ENCODE assay signal across 8 cellular contexts in the genomic region with DNA sequence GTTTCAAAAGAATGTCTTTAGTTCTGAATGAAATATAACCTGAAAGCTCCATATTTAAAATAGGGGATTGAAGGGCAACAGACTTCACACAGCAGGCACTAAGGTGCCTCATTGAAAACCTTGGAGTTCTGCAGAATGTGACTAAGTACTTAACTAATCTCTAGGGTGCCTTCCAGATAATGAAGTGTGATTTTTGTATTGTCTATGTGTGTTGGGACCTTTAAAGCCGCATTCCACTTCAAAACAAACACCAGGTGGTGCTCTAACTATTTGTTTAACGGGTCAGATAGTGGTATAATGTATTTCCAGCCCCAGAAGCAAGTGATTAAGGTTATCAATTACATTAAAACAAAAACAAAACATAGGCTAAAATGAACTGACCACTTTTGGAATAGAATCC. TPM values are rescaled to one million over a fixed set of nuclear protein-coding genes. Genes with fewer than 3 reads are reported as not detected.
DNase-seq lines count a peak whose midpoint lies in the region; ATAC-seq and TF ChIP-seq lines count a peak whose summit lies in the region.

No MANE protein-coding gene starts in this region.

- peaks cover 66% of the 10 kb centered on the region for H3K79me2 ChIP-seq in MM.1S (ENCODE audit: low read length)

- H3K9me3 ChIP-seq in MM.1S (replicated peaks; ENCODE audit: insufficient read depth, low read length), result no peaks in the 10 kb centered on the region
- no peaks in the 10 kb centered on the region for H3K9me3 ChIP-seq in prostate gland

- no peaks in the 10 kb centered on the region for H4K20me1 ChIP-seq in MM.1S (ENCODE audit: insufficient read depth, low read length)

- H3K9ac ChIP-seq in MM.1S (ENCODE audit: low read length), result no peak overlapping the region

- H3K36me3 ChIP-seq in MM.1S (replicated peaks; ENCODE audit: insufficient read depth, low read length) (peaks cover 29% of the 10 kb centered on the region), prostate gland (peaks cover 0 to 4% of the 10 kb centered on the region in 2 donors)

- peak; percentile 47 for TF ChIP-seq CTCF in MM.1S (IDR thresholded peaks at IDR 0.05; ENCODE audit: low read length)
- TF ChIP-seq CTCF in epithelial cell of esophagus (IDR thresholded peaks at IDR 0.05; ENCODE audit: insufficient read depth, low read depth, low read length, missing control alignments), result peak; percentile 50
- peak in 3 of 4 experiments; percentile 28 to 40 (median 29) for TF ChIP-seq CTCF in prostate gland (IDR thresholded peaks at IDR 0.05)

- H3K27me3 ChIP-seq in MM.1S (replicated peaks; ENCODE audit: insufficient read depth, low read length) (no peaks in the 10 kb centered on the region), prostate gland (replicated peaks; ENCODE audit: insufficient read depth) (no peaks in the 10 kb centered on the region)

- H3K27ac ChIP-seq in MM.1S (ENCODE audit: low read length) (no peak overlapping the region), prostate gland (no peak overlapping the region)

- no peak for TF ChIP-seq POLR2A in prostate gland (IDR thresholded peaks at IDR 0.05)

- no peaks in the 10 kb centered on the region for H3K9me2 ChIP-seq in MM.1S (replicated peaks; ENCODE audit: insufficient read depth, low read length)

- H3K4me3 ChIP-seq in MM.1S (ENCODE audit: low read length), result no peak overlapping the region
- no peak overlapping the region for H3K4me3 ChIP-seq in epithelial cell of esophagus (ENCODE audit: low read length)
- no peak overlapping the region for H3K4me3 ChIP-seq in prostate gland

- ATAC-seq in activated CD4-positive, CD25-positive, alpha-beta regulatory T cell treated with anti-CD3 and anti-CD28 coated beads, Interleukin-2, amount 50 U/mL, for 24 hours, result no peak

- intact Hi-C loops in prostate gland (cut with DNase I), result no loop called here

- H3K4me1 ChIP-seq in MM.1S (ENCODE audit: low read length) (peaks cover 32% of the 10 kb centered on the region), prostate gland (replicated peaks) (no peaks in the 10 kb centered on the region)

- H2AFZ ChIP-seq in MM.1S (ENCODE audit: low read length), result no peak overlapping the region

- no peak overlapping the region for H3K4me2 ChIP-seq in MM.1S (ENCODE audit: low read depth, low read length)

- H3F3A ChIP-seq in MM.1S (ENCODE audit: insufficient read depth, low read length), result peaks cover 4% of the 10 kb centered on the region; the same call in 1 of the 2 replicates

- WGBS in prostate gland, result 20% methylated on average over 2 of the region's 2 CpGs

- DNase-seq in DMS79 (lab: John Stamatoyannopoulos, UW), result peak; percentile 1
- DNase-seq in DMS79 treated with DMSO at 0.1 percent for 48 hours (lab: John Stamatoyannopoulos, UW), result no peak
- peak; percentile 38 for DNase-seq in MM.1S
- peak; percentile 37 for DNase-seq in epithelial cell of esophagus (ENCODE audit: low read depth)
- no peak for DNase-seq in prostate gland (ENCODE audit: low spot score)
- DNase-seq in hippocampal formation (lab: John Stamatoyannopoulos, UW), result no peak
- no peak for DNase-seq in activated naive CD4-positive, alpha-beta T cell (lab: John Stamatoyannopoulos, UW)

RNA-seq across cellular contexts. Expression of gene TFG, which starts 28.0 kb away (rescaled TPM):
- 10 to 100 TPM; 80.6 to 81.5 TPM for total RNA-seq in prostate gland

Comparison
In these comparisons a context has a peak if more than half of its experiments do, and no peak if none do; other contexts are left out.
1. DNase-seq: peak in DMS79 (single experiment), MM.1S (single experiment) and epithelial cell of esophagus (single experiment); none in DMS79 treated with DMSO at 0.1 percent for 48 hours (single experiment), prostate gland (single experiment), hippocampal formation (0 of 2) and activated naive CD4-positive, alpha-beta T cell (0 of 4).
2. Peak in every context shown above with its lines, with median percentiles within 50 percentile points of each other: CTCF ChIP-seq.